ENCODE assay signal across 12 cellular contexts in genomic region chr13:23770428-23770827, GRCh38.
"Had no signal": no experiment of that assay in that cellular context is flagged by ENCODE, and none has a peak within 500 bp of the region (broad histone marks: within the 10 kb centered on the region; RNA-seq: fewer than 3 reads in every experiment).

No MANE protein-coding gene starts in this region.

- H3K27me3 ChIP-seq: gastrocnemius medialis, heart right ventricle, neutrophil, tibial artery, vagina had no signal

- H3K9me3 Mint-ChIP-seq: activated CD8-positive, alpha-beta T cell treated with anti-CD3 and anti-CD28 coated beads for 36 hours had no signal

- H3K4me3 ChIP-seq: gastrocnemius medialis, heart right ventricle, skin epidermis, tibial artery, vagina had no signal

- DNase-seq: activated CD4-positive, alpha-beta T cell treated with anti-CD3 and anti-CD28 coated beads for 36 hours; activated CD8-positive, alpha-beta memory T cell treated with anti-CD3 and anti-CD28 coated beads, Interleukin-2, amount 50 U/mL, for 4 hours; activated CD8-positive, alpha-beta T cell treated with anti-CD3 and anti-CD28 coated beads for 36 hours; activated naive CD4-positive, alpha-beta T cell; aorta; gastrocnemius medialis; heart right ventricle; T-helper 9 cell; tibial artery had no signal

- H3K27me3 Mint-ChIP-seq: activated CD4-positive, alpha-beta T cell treated with anti-CD3 and anti-CD28 coated beads for 36 hours; activated CD8-positive, alpha-beta T cell treated with anti-CD3 and anti-CD28 coated beads for 36 hours had no signal

- H3K4me1 ChIP-seq: tibial artery had no signal

- H3K4me3 Mint-ChIP-seq: activated CD4-positive, alpha-beta T cell treated with anti-CD3 and anti-CD28 coated beads for 36 hours; activated CD8-positive, alpha-beta T cell treated with anti-CD3 and anti-CD28 coated beads for 36 hours had no signal

- H3K9me3 ChIP-seq: gastrocnemius medialis, heart right ventricle, neutrophil, tibial artery, vagina had no signal

- ATAC-seq: activated CD4-positive, alpha-beta T cell treated with anti-CD3 and anti-CD28 coated beads for 36 hours; activated CD8-positive, alpha-beta T cell treated with anti-CD3 and anti-CD28 coated beads for 36 hours; gastrocnemius medialis; heart right ventricle had no signal

- H3K36me3 ChIP-seq: gastrocnemius medialis, heart right ventricle, neutrophil, tibial artery, vagina had no signal

- H3K27ac Mint-ChIP-seq: activated CD4-positive, alpha-beta T cell treated with anti-CD3 and anti-CD28 coated beads for 36 hours; activated CD8-positive, alpha-beta T cell treated with anti-CD3 and anti-CD28 coated beads for 36 hours had no signal

- H3K27ac ChIP-seq: gastrocnemius medialis, heart right ventricle, neutrophil, skin epidermis, tibial artery, vagina had no signal
